16 cellular contexts compared by ENCODE assay signal in genomic region chr5:132277971-132278964, GRCh38. TPM values are rescaled to one million over a fixed set of nuclear protein-coding genes. Genes with fewer than 3 reads are reported as not detected.
DNase-seq lines count a peak whose midpoint lies in the region; ATAC-seq and TF ChIP-seq lines count a peak whose summit lies in the region.
"Had no signal": no experiment of that assay in that cellular context is flagged by ENCODE, and none has a peak within 500 bp of the region (broad histone marks: within the 10 kb centered on the region; RNA-seq: fewer than 3 reads in every experiment).

No MANE protein-coding gene starts in this region.

- H2AFZ ChIP-seq in GM23338 = peak overlapping the region; percentile 8; the same call in 1 of the 2 replicates

- 0 out of 2 replicates have a peak, but pooled peaks cover 4% of the 10 kb centered on the region for H3K9me2 ChIP-seq in GM23338 (ENCODE audit: insufficient read depth)

- no peaks in the 10 kb centered on the region for H3K36me3 ChIP-seq in GM23338 (ENCODE audit: insufficient read depth)
- H3K36me3 ChIP-seq in duodenal mucosa (ENCODE audit: control insufficient read depth in 1 of 2, insufficient read depth in 2 of 2, low read length in 2 of 2) = no peaks in the 10 kb centered on the region
- no peaks in the 10 kb centered on the region for H3K36me3 ChIP-seq in muscle layer of duodenum (ENCODE audit: control insufficient read depth in 1 of 2, insufficient read depth in 2 of 2, low read length in 2 of 2)
- H3K36me3 ChIP-seq: pancreas had no signal

- no peak overlapping the region for H3K9ac ChIP-seq in duodenal mucosa (ENCODE audit: low read depth in 1 of 2, low read length in 2 of 2)

- H3K4me3 Mint-ChIP-seq in GM23338 = no peak overlapping the region; the same call in 2 of the 3 replicates
- H3K4me3 Mint-ChIP-seq: activated B cell treated with CpG ODN at 0.5 μM for 24 hours had no signal

- H3K9me3 ChIP-seq in duodenal mucosa (ENCODE audit: control insufficient read depth in 1 of 2, low read length in 2 of 2) (no peaks in the 10 kb centered on the region), muscle layer of duodenum (ENCODE audit: control insufficient read depth in 1 of 2, low read length in 2 of 2) (no peaks in the 10 kb centered on the region)
- H3K9me3 ChIP-seq: pancreas had no signal

- peak; percentile 95 for ATAC-seq in GM23338
- ATAC-seq in GM18502 (IDR thresholded peaks at IDR 0.05; ENCODE audit: poor library complexity, unreplicated experiment) = no peak
- ATAC-seq in GM21737 (IDR thresholded peaks at IDR 0.05; ENCODE audit: unreplicated experiment) = no peak
- no peak for ATAC-seq in GM19467 (IDR thresholded peaks at IDR 0.05; ENCODE audit: unreplicated experiment)
- ATAC-seq: activated naive CD4-positive, alpha-beta T cell treated with anti-CD3 and anti-CD28 coated beads, Interleukin-2, amount 50 U/mL, for 72 hours; foreskin keratinocyte; Panc1; pancreas had no signal

- H3K27me3 Mint-ChIP-seq in GM23338 (ENCODE audit: insufficient read depth, low read depth, poor library complexity) = peaks cover 6% of the 10 kb centered on the region

- no peaks in the 10 kb centered on the region for H4K20me1 ChIP-seq in GM23338 (replicated peaks; ENCODE audit: insufficient read depth)

- peak overlapping the region; percentile 32; the same call in 1 of the 2 replicates for H3K27ac Mint-ChIP-seq in GM23338
- H3K27ac Mint-ChIP-seq: activated B cell treated with CpG ODN at 0.5 μM for 24 hours had no signal

- no peaks in the 10 kb centered on the region for H3K9me3 Mint-ChIP-seq in GM23338
- H3K9me3 Mint-ChIP-seq: activated B cell treated with CpG ODN at 0.5 μM for 24 hours; activated naive CD4-positive, alpha-beta T cell treated with anti-CD3 and anti-CD28 coated beads, Interleukin-2, amount 50 U/mL, for 72 hours had no signal

- peaks cover 22% of the 10 kb centered on the region for H3K4me1 Mint-ChIP-seq in GM23338

- H3F3A ChIP-seq in GM23338 (replicated peaks; ENCODE audit: low read depth) = no peaks in the 10 kb centered on the region

- H3K27me3 ChIP-seq in GM23338 (ENCODE audit: insufficient read depth) (no peaks in the 10 kb centered on the region), duodenal mucosa (ENCODE audit: control insufficient read depth in 1 of 2, insufficient read depth in 2 of 2, low read length in 2 of 2) (no peaks in the 10 kb centered on the region), muscle layer of duodenum (ENCODE audit: low read depth, low read length) (no peaks in the 10 kb centered on the region)
- H3K27me3 ChIP-seq: foreskin keratinocyte, pancreas had no signal

- peak overlapping the region; percentile 30; the same call in 1 of the 2 replicates for H3K4me2 ChIP-seq in GM23338

- H3K36me3 Mint-ChIP-seq in GM23338 (ENCODE audit: low read depth) = no peaks in the 10 kb centered on the region; the same call in 2 of the 3 replicates
- H3K36me3 Mint-ChIP-seq: activated naive CD4-positive, alpha-beta T cell treated with anti-CD3 and anti-CD28 coated beads, Interleukin-2, amount 50 U/mL, for 72 hours had no signal

- 0 out of 2 replicates have a peak, but pooled peaks cover 6% of the 10 kb centered on the region for H3K4me1 ChIP-seq in GM23338 (ENCODE audit: insufficient read depth)
- peaks cover 38 to 42% of the 10 kb centered on the region in 2 donors for H3K4me1 ChIP-seq in duodenal mucosa (ENCODE audit: control insufficient read depth in 1 of 2, insufficient read depth in 2 of 2, low read length in 2 of 2)
- H3K4me1 ChIP-seq in muscle layer of duodenum (ENCODE audit: control insufficient read depth in 1 of 2, insufficient read depth in 2 of 2, low read length in 2 of 2) = peaks cover 0 to 6% of the 10 kb centered on the region in 2 donors

- peak; percentile 84 for DNase-seq in GM23338 (ENCODE audit: low spot score)
- DNase-seq: activated B cell treated with CpG ODN at 0.5 μM for 24 hours, Calu3, foreskin keratinocyte, MM.1S, NCI-H2029, NCI-H526 treated with DMSO at 0.1 percent for 48 hours, SW 1271 had no signal

- TF ChIP-seq CTCF in GM23338 (conservative IDR thresholded peaks at IDR 0.05; ENCODE audit: low read depth in 2 of 2) = peak in 1 of 2 experiments; percentile 37; a peak in 2 of 4 replicates

- no peaks in the 10 kb centered on the region for H3K79me2 ChIP-seq in GM23338 (replicated peaks; ENCODE audit: insufficient read depth)

- H3K27ac ChIP-seq in GM23338 (ENCODE audit: low read depth) = no peak overlapping the region
- H3K27ac ChIP-seq in duodenal mucosa (ENCODE audit: low read depth, low read length) = peak overlapping the region; percentile 59
- peak overlapping the region; percentile 28 for H3K27ac ChIP-seq in muscle layer of duodenum (ENCODE audit: low read length)
- H3K27ac ChIP-seq: foreskin keratinocyte, pancreas had no signal

- H3K4me3 ChIP-seq in GM23338 (no peak overlapping the region), duodenal mucosa (ENCODE audit: low read depth in 1 of 2, low read length in 2 of 2) (peak overlapping the region; percentile 31 to 34), muscle layer of duodenum (ENCODE audit: low read depth in 1 of 2, low read length in 2 of 2) (no peak overlapping the region)
- H3K4me3 ChIP-seq: pancreas had no signal

TF ChIP-seq in GM23338, 12 proteins besides CTCF, POLR2A, EP300 and RAD21 (continues in another document):
- TF ChIP-seq EZH2phosphoT487 (IDR thresholded peaks at IDR 0.05; ENCODE audit: unreplicated experiment) (no peak), JUNB (IDR thresholded peaks at IDR 0.05; ENCODE audit: unreplicated experiment) (no peak), ETS1 (IDR thresholded peaks at IDR 0.05) (no peak), ZNF114 (CRISPR knock-in tag; IDR thresholded peaks at IDR 0.05) (no peak), ZNF331 (CRISPR knock-in tag; IDR thresholded peaks at IDR 0.05; ENCODE audit: low read depth) (no peak), REST (IDR thresholded peaks at IDR 0.05; ENCODE audit: unreplicated experiment) (no peak)

RNA-seq across cellular contexts. Expression of gene SLC22A4, which starts 15.9 kb away (rescaled TPM):
- 0.28 and 0.78 TPM in 2 replicates for total RNA-seq in GM23338 (2014; rRNA removed; shearing (Covaris generic))
- 0.12 and 0.40 TPM in 2 replicates for polyA plus RNA-seq in GM23338 (2016; fragmentation: Nextera tagmentation; extraction: Ambion mirVana)
- total RNA-seq: activated B cell treated with CpG ODN at 0.5 μM for 24 hours had no signal

RNA-seq across cellular contexts. Expression of gene PDLIM4, which starts 20.8 kb away (rescaled TPM):
- 17.4 and 31.8 TPM in 2 replicates for total RNA-seq in GM23338 (2014; rRNA removed; shearing (Covaris generic))
- 25.2 and 28.0 TPM in 2 replicates for polyA plus RNA-seq in GM23338 (2016; fragmentation: Nextera tagmentation; extraction: Ambion mirVana)
- total RNA-seq: activated B cell treated with CpG ODN at 0.5 μM for 24 hours; activated naive CD4-positive, alpha-beta T cell treated with anti-CD3 and anti-CD28 coated beads, Interleukin-2, amount 50 U/mL, for 72 hours had no signal

RNA-seq across cellular contexts. Expression of gene P4HA2, which starts 50.6 kb away (rescaled TPM):
- 8.0 and 10.3 TPM in 2 replicates for total RNA-seq in GM23338 (2014; rRNA removed; shearing (Covaris generic))
- 5.9 and 8.1 TPM in 2 replicates for polyA plus RNA-seq in GM23338 (2016; fragmentation: Nextera tagmentation; extraction: Ambion mirVana)

Comparison
In these comparisons a context has a peak if more than half of its experiments do, and no peak if none do; other contexts are left out.
1. H3K4me3 ChIP-seq: peak in duodenal mucosa (2 of 2); none in GM23338 (single experiment) and muscle layer of duodenum (0 of 2).